Comparison of ENCODE assay signal across 8 cellular contexts in genomic region chr2:95115418-95115817, GRCh38.
DNase-seq lines count a peak whose midpoint lies in the region; ATAC-seq and TF ChIP-seq lines count a peak whose summit lies in the region.

No MANE protein-coding gene starts in this region.

- TF ChIP-seq CTCF in nephron (IDR thresholded peaks at IDR 0.05; ENCODE audit: unreplicated experiment in 3 of 3): peak; percentile 81 to 85 (median 84)

- peaks cover 8% of the 10 kb centered on the region; the same call in 1 of the 2 replicates for H3K9me3 ChIP-seq in NT2/D1 (ENCODE audit: insufficient read depth, low read length)

- peak; percentile 91 for ATAC-seq in GM19455 (IDR thresholded peaks at IDR 0.05; ENCODE audit: unreplicated experiment)
- peak; percentile 93 for ATAC-seq in HG03521 (IDR thresholded peaks at IDR 0.05; ENCODE audit: unreplicated experiment)

- peaks cover 3% of the 10 kb centered on the region for H3K4me1 ChIP-seq in NT2/D1 (ENCODE audit: insufficient read depth, insufficient read length)

- peak; percentile 36 for DNase-seq in COR-L47 (lab: John Stamatoyannopoulos, UW)
- peak; percentile 54 for DNase-seq in NT2/D1 (ENCODE audit: low read depth, low spot score)
- peak; percentile 77 for DNase-seq in activated CD8-positive, alpha-beta memory T cell treated with anti-CD3 and anti-CD28 coated beads, Interleukin-2, amount 50 U/mL, for 48 hours
- DNase-seq in erythroblast (lab: John Stamatoyannopoulos, UW): peak; percentile 70 to 77
- peak; percentile 68 for DNase-seq in stimulated activated naive CD4-positive, alpha-beta T cell treated with Interleukin-2 at 50 U/mL for 16 hours (lab: John Stamatoyannopoulos, UW)

- H3K4me3 Mint-ChIP-seq in nephron: peak overlapping the region in 1 of 3 experiments; percentile 21

- no peaks in the 10 kb centered on the region for H3K27me3 Mint-ChIP-seq in nephron (ENCODE audit: low read depth)

- peaks cover 5% of the 10 kb centered on the region for H3K4me1 Mint-ChIP-seq in nephron

- H3K36me3 Mint-ChIP-seq in nephron (ENCODE audit: low read depth): peaks cover 40% of the 10 kb centered on the region

- TF ChIP-seq POLR2A in erythroblast (IDR thresholded peaks at IDR 0.05; ENCODE audit: low read length): no peak

- no peaks in the 10 kb centered on the region for H3K9me3 Mint-ChIP-seq in nephron

- no peaks in the 10 kb centered on the region for H3K27me3 ChIP-seq in NT2/D1 (ENCODE audit: insufficient read depth, insufficient read length)

- H3K36me3 ChIP-seq in NT2/D1 (ENCODE audit: insufficient read depth, insufficient read length, low read length): peaks cover 72% of the 10 kb centered on the region

- H3K27ac Mint-ChIP-seq in nephron: no peak overlapping the region

- no peak overlapping the region for H3K4me3 ChIP-seq in NT2/D1 (ENCODE audit: insufficient read length, low read depth)

- H3K9ac ChIP-seq in NT2/D1 (ENCODE audit: insufficient read length, low read depth): no peak overlapping the region
